In the genomic region with DNA sequence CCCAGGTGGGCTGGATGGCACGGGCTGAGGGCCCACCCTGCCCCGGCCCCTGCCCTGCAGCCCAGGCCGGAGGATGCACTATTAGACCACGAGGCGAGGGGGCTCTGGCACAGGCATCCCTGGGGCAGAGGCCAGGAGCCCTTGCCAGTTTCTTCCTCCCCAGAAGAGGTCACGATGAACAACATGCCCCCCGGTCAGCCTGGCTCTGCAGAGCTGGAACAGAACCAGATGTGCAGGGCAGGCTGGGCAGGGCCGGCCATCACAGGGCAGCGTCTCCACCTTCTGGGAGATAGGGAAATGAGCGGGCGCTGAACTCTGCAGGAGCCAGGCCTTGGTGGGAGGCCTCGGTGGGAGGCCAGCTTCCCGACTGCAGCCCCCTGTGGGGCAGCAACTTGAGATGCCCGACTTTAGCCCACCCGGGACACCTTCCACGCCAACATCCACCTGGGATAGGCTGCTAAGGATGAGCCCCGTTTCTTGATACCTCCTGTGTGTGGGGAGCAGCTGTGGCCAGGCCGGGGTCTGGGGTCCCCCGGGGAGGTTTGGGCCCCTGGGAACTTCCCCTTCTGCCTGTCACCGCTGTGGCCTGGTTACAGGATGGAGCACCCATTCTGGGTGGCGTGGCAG, we compare ENCODE assay signal across 15 cellular contexts. TPM values are rescaled to one million over a fixed set of nuclear protein-coding genes. Genes with fewer than 3 reads are reported as not detected.
DNase-seq lines count a peak whose midpoint lies in the region; ATAC-seq and TF ChIP-seq lines count a peak whose summit lies in the region.
"Had no signal": no experiment of that assay in that cellular context is flagged by ENCODE, and none has a peak within 500 bp of the region (broad histone marks: within the 10 kb centered on the region; RNA-seq: fewer than 3 reads in every experiment).

No MANE protein-coding gene starts in this region.

- H3K27ac ChIP-seq in RWPE1 (peak overlapping the region; percentile 99), right cardiac atrium (ENCODE audit: low read length) (no peak overlapping the region)
- H3K27ac ChIP-seq: GM23248, vagina had no signal

- H3K9me3 ChIP-seq in right cardiac atrium (ENCODE audit: control insufficient read depth, low read length) (no peaks in the 10 kb centered on the region), skeletal muscle satellite cell (replicated peaks; ENCODE audit: low read length) (no peaks in the 10 kb centered on the region)
- H3K9me3 ChIP-seq: vagina had no signal

- ATAC-seq in right cardiac atrium (peak; percentile 12 to 15), GM21825 (IDR thresholded peaks at IDR 0.05; ENCODE audit: unreplicated experiment) (no peak), GM18498 (IDR thresholded peaks at IDR 0.05; ENCODE audit: unreplicated experiment) (no peak)
- ATAC-seq: GM12878; naive thymus-derived CD4-positive, alpha-beta T cell; PC-3 had no signal

- no peaks in the 10 kb centered on the region for H3K27me3 ChIP-seq in right cardiac atrium (ENCODE audit: control insufficient read depth, insufficient read depth)
- H3K27me3 ChIP-seq in skeletal muscle satellite cell (ENCODE audit: control insufficient read depth, insufficient read depth, low read length): no peaks in the 10 kb centered on the region
- H3K27me3 ChIP-seq: vagina had no signal

- TF ChIP-seq CTCF in RWPE1 (conservative IDR thresholded peaks at IDR 0.05; ENCODE audit: low read depth): no peak

- CTCF ChIA-PET in RWPE1 (lab: Yijun Ruan, JAX): no interaction called here

- no peak overlapping the region for H3K4me3 ChIP-seq in right cardiac atrium (ENCODE audit: low read length)
- peak overlapping the region; percentile 26 for H3K4me3 ChIP-seq in skeletal muscle satellite cell (ENCODE audit: low read length)
- H3K4me3 ChIP-seq: GM12878, GM23248, vagina had no signal

- DNase-seq in activated effector memory CD4-positive, alpha-beta T cell treated with anti-CD3 and anti-CD28 coated beads, Interleukin-2, amount 50 U/mL, for 16 hours: peak; percentile 61
- DNase-seq in activated effector memory CD4-positive, alpha-beta T cell treated with Interleukin-2 at 50 U/mL for 16 hours: no peak
- no peak for DNase-seq in RWPE1 (ENCODE audit: low spot score)
- peak; percentile 27 to 64 (median 54) for DNase-seq in right cardiac atrium
- DNase-seq in ureter (ENCODE audit: low spot score): no peak
- DNase-seq: activated CD4-positive, alpha-beta memory T cell treated with anti-CD3 and anti-CD28 coated beads, Interleukin-2, amount 10 ng/mL, durations not matched to agents 7 days and 5 days; GM23248; NCI-H2171 treated with DMSO at 0.1 percent for 48 hours; PC-3 had no signal

- peaks cover 31% of the 10 kb centered on the region for H3K36me3 ChIP-seq in skeletal muscle satellite cell (ENCODE audit: insufficient read depth, low read length)
- H3K36me3 ChIP-seq: vagina had no signal

- WGBS in right cardiac atrium: 80% methylated on average over 21 of the region's 21 CpGs

- H3K4me1 ChIP-seq in right cardiac atrium (ENCODE audit: control insufficient read depth, insufficient read depth, low read length) (no peaks in the 10 kb centered on the region), skeletal muscle satellite cell (ENCODE audit: control insufficient read depth, insufficient read depth, low read length) (peaks cover 75% of the 10 kb centered on the region)

- peak overlapping the region; percentile 64 for H3K4me2 ChIP-seq in skeletal muscle satellite cell (ENCODE audit: low read length)

- POLR2A ChIA-PET in RWPE1 (lab: Yijun Ruan, JAX; ENCODE audit: low non-redundant PET): no interaction called here

- intact Hi-C loops in right cardiac atrium (cut with DNase I): no loop called here

- H3K9ac ChIP-seq in skeletal muscle satellite cell (ENCODE audit: low read depth, low read length): peak overlapping the region; percentile 60
- H3K9ac ChIP-seq: GM23248 had no signal

RNA-seq across cellular contexts. Expression of a gene that starts 21.8 kb away (rescaled TPM):
- 1 to 10 TPM; 2.8 to 4.9 (median 4.0) TPM for total RNA-seq in right cardiac atrium
- polyA plus RNA-seq in right cardiac atrium: 2.1 TPM
- total RNA-seq in skeletal muscle satellite cell (2012; rRNA removed): 3.7 and 7.9 TPM in 2 replicates
- total RNA-seq in ureter: 6.0 TPM

RNA-seq across cellular contexts. Expression of a gene that starts 21.8 kb away (rescaled TPM):
- total RNA-seq in right cardiac atrium (1 to 10 TPM; 6.8 to 9.9 (median 8.8) TPM), ureter (28.6 TPM)
- 5.8 TPM for polyA plus RNA-seq in right cardiac atrium
- 9.4 and 12.0 TPM in 2 replicates for total RNA-seq in skeletal muscle satellite cell (2012; rRNA removed)

Comparison
In these comparisons a context has a peak if more than half of its experiments do, and no peak if none do; other contexts are left out.
1. DNase-seq: peak in activated effector memory CD4-positive, alpha-beta T cell treated with anti-CD3 and anti-CD28 coated beads, Interleukin-2, amount 50 U/mL, for 16 hours (single experiment) and right cardiac atrium (3 of 3); none in activated effector memory CD4-positive, alpha-beta T cell treated with Interleukin-2 at 50 U/mL for 16 hours (single experiment), RWPE1 (single experiment) and ureter (single experiment).
2. ATAC-seq: peak in right cardiac atrium (2 of 2); none in GM21825 (single experiment) and GM18498 (single experiment).